1 cellular context compared by ENCODE assay signal in the genomic region with DNA sequence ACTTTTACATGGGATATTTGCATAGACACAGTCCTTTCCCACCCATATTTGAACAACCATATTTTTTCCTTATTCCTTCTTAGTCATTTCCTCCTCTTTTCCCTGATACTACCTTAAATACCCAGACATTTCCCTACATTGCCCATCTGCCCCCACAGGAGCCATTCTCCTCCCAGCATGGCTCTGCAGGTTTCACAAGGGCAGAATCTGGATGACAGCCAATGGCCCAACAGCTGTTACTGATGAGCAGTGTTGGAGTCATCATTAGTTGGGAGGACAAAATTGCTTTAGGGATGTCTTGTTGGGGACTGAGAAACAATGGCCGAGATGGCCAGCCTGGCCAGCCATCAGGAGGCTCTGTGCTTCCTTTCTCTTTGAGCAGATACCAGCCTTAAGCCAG.
TF ChIP-seq lines count a peak whose summit lies in the region.

No MANE protein-coding gene starts in this region.

TF ChIP-seq in SK-N-SH treated with all-trans-retinoic acid at 6 μM for 48 hours, 23 proteins besides CTCF, POLR2A, EP300 and RAD21 (continued from another document):
- TF ChIP-seq POU6F1 (CRISPR knock-in tag; IDR thresholded peaks at IDR 0.05; ENCODE audit: borderline replicate concordance, low read depth) (no peak), ISL1 (CRISPR knock-in tag; IDR thresholded peaks at IDR 0.05) (no peak), CSDC2 (CRISPR knock-in tag; IDR thresholded peaks at IDR 0.05) (no peak), ARNTL (CRISPR knock-in tag; IDR thresholded peaks at IDR 0.05; ENCODE audit: borderline replicate concordance, low read depth) (no peak), TOX (CRISPR knock-in tag; IDR thresholded peaks at IDR 0.05; ENCODE audit: borderline replicate concordance) (no peak), PPARA (CRISPR knock-in tag; IDR thresholded peaks at IDR 0.05; ENCODE audit: borderline replicate concordance) (no peak), ZFP30 (CRISPR knock-in tag; IDR thresholded peaks at IDR 0.05) (no peak), BACH2 (CRISPR knock-in tag; IDR thresholded peaks at IDR 0.05; ENCODE audit: borderline replicate concordance) (no peak), OSR1 (CRISPR knock-in tag; IDR thresholded peaks at IDR 0.05) (no peak), ZNF8 (CRISPR knock-in tag; IDR thresholded peaks at IDR 0.05) (no peak)
